9 cellular contexts compared by ENCODE assay signal in genomic region chr6:22470454-22471368, GRCh38.
DNase-seq lines count a peak whose midpoint lies in the region; FAIRE-seq and TF ChIP-seq lines count a peak whose summit lies in the region.
"Had no signal": no experiment of that assay in that cellular context is flagged by ENCODE, and none has a peak within 500 bp of the region (broad histone marks: within the 10 kb centered on the region; RNA-seq: fewer than 3 reads in every experiment).

No MANE protein-coding gene starts in this region.

- H4K20me1 ChIP-seq in astrocyte (ENCODE audit: insufficient read depth, low read length), result no peaks in the 10 kb centered on the region

- no peaks in the 10 kb centered on the region for H3K27me3 Mint-ChIP-seq in astrocyte (ENCODE audit: low read depth, unreplicated experiment)
- H3K27me3 Mint-ChIP-seq in activated T-helper 2 cell treated with anti-CD3 and anti-CD28 coated beads, Interferon-gamma antibody, Interleukin-2, Interleukin-4, amounts not matched to agents 10 μg/mL and 5 μg/mL and 100 μg/mL, durations not matched to agents 14 hours and 24 hours and 36 hours (ENCODE audit: low read depth), result no peaks in the 10 kb centered on the region

- no peak for FAIRE-seq in astrocyte (lab: Jason Lieb, UNC)
- FAIRE-seq: G401.6 had no signal

- DNase-seq in A673 (ENCODE audit: low spot score) (peak; percentile 35), LoVo (ENCODE audit: low spot score) (peak; percentile 41), astrocyte (ENCODE audit: low read depth) (peak; percentile 59), kidney tubule cell (ENCODE audit: low spot score) (peak; percentile 50), NCI-H1048 (lab: John Stamatoyannopoulos, UW) (no peak), NCI-H524 (lab: John Stamatoyannopoulos, UW) (no peak)
- DNase-seq in stimulated activated CD4-positive, alpha-beta T cell treated with anti-CD3 and anti-CD28 coated beads, Interleukin-12 subunit alpha, Interleukin-12 subunit beta, amount 100 ng/mL, for 4 hours, result no peak
- DNase-seq in activated T-helper 2 cell treated with anti-CD3 and anti-CD28 coated beads, Interferon-gamma antibody, Interleukin-2, Interleukin-4, amounts not matched to agents 10 μg/mL and 5 μg/mL and 100 μg/mL, durations not matched to agents 14 hours and 24 hours and 36 hours (ENCODE audit: low spot score), result no peak

- H2AFZ ChIP-seq in astrocyte (ENCODE audit: low read depth, low read length), result no peak overlapping the region

- H3K4me3 Mint-ChIP-seq in astrocyte (ENCODE audit: unreplicated experiment), result no peak overlapping the region
- H3K4me3 Mint-ChIP-seq in activated T-helper 2 cell treated with anti-CD3 and anti-CD28 coated beads, Interferon-gamma antibody, Interleukin-2, Interleukin-4, amounts not matched to agents 10 μg/mL and 5 μg/mL and 100 μg/mL, durations not matched to agents 14 hours and 24 hours and 36 hours (ENCODE audit: low read depth), result no peak overlapping the region

- no peak overlapping the region for H3K27ac Mint-ChIP-seq in astrocyte (ENCODE audit: unreplicated experiment)
- H3K27ac Mint-ChIP-seq in activated T-helper 2 cell treated with anti-CD3 and anti-CD28 coated beads, Interferon-gamma antibody, Interleukin-2, Interleukin-4, amounts not matched to agents 10 μg/mL and 5 μg/mL and 100 μg/mL, durations not matched to agents 14 hours and 24 hours and 36 hours, result no peak overlapping the region

- no peaks in the 10 kb centered on the region for H3K27me3 ChIP-seq in A673 (replicated peaks; ENCODE audit: insufficient read depth, low read depth, low read length, poor library complexity)
- H3K27me3 ChIP-seq in astrocyte (ENCODE audit: insufficient read depth, low read length), result no peaks in the 10 kb centered on the region

- H3K79me2 ChIP-seq in astrocyte (ENCODE audit: insufficient read depth, low read length), result no peaks in the 10 kb centered on the region

- intact Hi-C loops in A673 (cut with micrococcal nuclease; ENCODE audit: unreplicated experiment), result no loop called here
- intact Hi-C loops in activated T-helper 2 cell treated with anti-CD3 and anti-CD28 coated beads, Interferon-gamma antibody, Interleukin-2, Interleukin-4, amounts not matched to agents 10 μg/mL and 5 μg/mL and 100 μg/mL, durations not matched to agents 14 hours and 24 hours and 36 hours (cut with micrococcal nuclease), result no loop called here

- H3K27ac ChIP-seq in A673 (ENCODE audit: low read depth, low read length, poor library complexity, severe bottlenecking) (no peak overlapping the region), astrocyte (ENCODE audit: low read depth, low read length) (no peak overlapping the region)

- H3K9me3 Mint-ChIP-seq in astrocyte (ENCODE audit: unreplicated experiment), result no peaks in the 10 kb centered on the region
- peaks cover 4% of the 10 kb centered on the region for H3K9me3 Mint-ChIP-seq in activated T-helper 2 cell treated with anti-CD3 and anti-CD28 coated beads, Interferon-gamma antibody, Interleukin-2, Interleukin-4, amounts not matched to agents 10 μg/mL and 5 μg/mL and 100 μg/mL, durations not matched to agents 14 hours and 24 hours and 36 hours

- no peaks in the 10 kb centered on the region for H3K36me3 Mint-ChIP-seq in astrocyte (ENCODE audit: low read depth, unreplicated experiment)
- no peaks in the 10 kb centered on the region for H3K36me3 Mint-ChIP-seq in activated T-helper 2 cell treated with anti-CD3 and anti-CD28 coated beads, Interferon-gamma antibody, Interleukin-2, Interleukin-4, amounts not matched to agents 10 μg/mL and 5 μg/mL and 100 μg/mL, durations not matched to agents 14 hours and 24 hours and 36 hours (ENCODE audit: low read depth)

- BruUV-seq in A673 (replicated peaks; lab: Mats Ljungman, UMichigan), result no TSS peak

- H3K36me3 ChIP-seq in A673 (ENCODE audit: insufficient read depth, low read length, poor library complexity, severe bottlenecking) (no peaks in the 10 kb centered on the region), astrocyte (ENCODE audit: insufficient read depth, low read length) (no peaks in the 10 kb centered on the region)

- H3K4me3 ChIP-seq in A673 (ENCODE audit: low read depth, low read length, poor library complexity, severe bottlenecking) (no peak overlapping the region), astrocyte (ENCODE audit: insufficient read depth, low read depth, low read length) (no peak overlapping the region)

- CTCF ChIA-PET in A673 (lab: Charles Lee), result interaction anchor here (1.0 kb wide), 1 partner anchor 500 kb away, joined by 3 read pairs; no protein-coding TSS in a partner anchor

- peaks cover 6% of the 10 kb centered on the region for H3K4me1 Mint-ChIP-seq in astrocyte (ENCODE audit: low read depth, unreplicated experiment)
- no peaks in the 10 kb centered on the region for H3K4me1 Mint-ChIP-seq in activated T-helper 2 cell treated with anti-CD3 and anti-CD28 coated beads, Interferon-gamma antibody, Interleukin-2, Interleukin-4, amounts not matched to agents 10 μg/mL and 5 μg/mL and 100 μg/mL, durations not matched to agents 14 hours and 24 hours and 36 hours (ENCODE audit: low read depth)

- no peaks in the 10 kb centered on the region for H3K9me3 ChIP-seq in A673 (ENCODE audit: low read depth, low read length, poor library complexity, severe bottlenecking)
- H3K9me3 ChIP-seq in astrocyte (ENCODE audit: insufficient read depth, low read depth, low read length), result no peaks in the 10 kb centered on the region

- H3K4me1 ChIP-seq in A673 (ENCODE audit: insufficient read depth, low read length, poor library complexity, severe bottlenecking), result no peaks in the 10 kb centered on the region
- peaks cover 11% of the 10 kb centered on the region for H3K4me1 ChIP-seq in astrocyte (ENCODE audit: insufficient read depth, low read length)

- POLR2A ChIA-PET in A673 (lab: Charles Lee; ENCODE audit: low non-redundant PET), result no interaction called here

- peak overlapping the region; percentile 40 for H3K4me2 ChIP-seq in astrocyte (ENCODE audit: low read length)

- no peak overlapping the region for H3K9ac ChIP-seq in astrocyte (ENCODE audit: low read length)

- TF ChIP-seq CTCF in A673 (conservative IDR thresholded peaks at IDR 0.05; ENCODE audit: low read depth, low read length) (peak; percentile 38), astrocyte (IDR thresholded peaks at IDR 0.05; ENCODE audit: insufficient read depth, low read depth, low read length) (no peak)

Comparison
In these comparisons a context has a peak if more than half of its experiments do, and no peak if none do; other contexts are left out.
1. DNase-seq: peak in A673 (single experiment), LoVo (single experiment), astrocyte (single experiment) and kidney tubule cell (single experiment); none in stimulated activated CD4-positive, alpha-beta T cell treated with anti-CD3 and anti-CD28 coated beads, Interleukin-12 subunit alpha, Interleukin-12 subunit beta, amount 100 ng/mL, for 4 hours (single experiment), NCI-H1048 (single experiment), NCI-H524 (0 of 2) and activated T-helper 2 cell treated with anti-CD3 and anti-CD28 coated beads, Interferon-gamma antibody, Interleukin-2, Interleukin-4, amounts not matched to agents 10 μg/mL and 5 μg/mL and 100 μg/mL, durations not matched to agents 14 hours and 24 hours and 36 hours (single experiment).